Comparison of ENCODE assay signal across 1 cellular context in the genomic region with DNA sequence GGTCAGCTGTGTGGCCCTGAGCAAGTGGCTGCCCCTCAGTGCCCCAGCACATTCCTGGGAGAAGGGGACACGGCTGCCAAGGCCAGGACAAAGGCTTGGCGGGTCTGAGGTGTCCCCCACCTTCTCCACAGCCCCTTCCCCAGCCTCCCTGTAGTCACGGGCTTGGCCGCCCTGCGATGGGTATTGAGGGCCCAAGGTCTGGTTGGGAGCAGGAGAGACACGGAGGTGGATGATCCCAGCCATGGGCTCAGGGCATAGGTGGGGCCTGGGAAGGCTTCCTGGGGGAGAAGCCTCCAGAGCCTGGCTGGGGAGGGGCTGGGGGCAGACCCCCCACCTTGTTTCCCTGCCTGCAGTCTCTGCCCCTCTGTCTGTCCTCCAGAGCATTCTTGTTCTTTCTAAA.
TF ChIP-seq lines count a peak whose summit lies in the region.

No MANE protein-coding gene starts in this region.

TF ChIP-seq in HepG2, 621 proteins besides CTCF, POLR2A, EP300 and RAD21:
- TF ChIP-seq POGZ (CRISPR knock-in tag; IDR thresholded peaks at IDR 0.05) (no peak), ZNF331 (CRISPR knock-in tag; IDR thresholded peaks at IDR 0.05) (no peak)
- TF ChIP-seq, protein P1, sequence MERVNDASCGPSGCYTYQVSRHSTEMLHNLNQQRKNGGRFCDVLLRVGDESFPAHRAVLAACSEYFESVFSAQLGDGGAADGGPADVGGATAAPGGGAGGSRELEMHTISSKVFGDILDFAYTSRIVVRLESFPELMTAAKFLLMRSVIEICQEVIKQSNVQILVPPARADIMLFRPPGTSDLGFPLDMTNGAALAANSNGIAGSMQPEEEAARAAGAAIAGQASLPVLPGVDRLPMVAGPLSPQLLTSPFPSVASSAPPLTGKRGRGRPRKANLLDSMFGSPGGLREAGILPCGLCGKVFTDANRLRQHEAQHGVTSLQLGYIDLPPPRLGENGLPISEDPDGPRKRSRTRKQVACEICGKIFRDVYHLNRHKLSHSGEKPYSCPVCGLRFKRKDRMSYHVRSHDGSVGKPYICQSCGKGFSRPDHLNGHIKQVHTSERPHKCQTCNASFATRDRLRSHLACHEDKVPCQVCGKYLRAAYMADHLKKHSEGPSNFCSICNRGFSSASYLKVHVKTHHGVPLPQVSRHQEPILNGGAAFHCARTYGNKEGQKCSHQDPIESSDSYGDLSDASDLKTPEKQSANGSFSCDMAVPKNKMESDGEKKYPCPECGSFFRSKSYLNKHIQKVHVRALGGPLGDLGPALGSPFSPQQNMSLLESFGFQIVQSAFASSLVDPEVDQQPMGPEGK (CRISPR knock-in tag; IDR thresholded peaks at IDR 0.05), result no peak
- TF ChIP-seq, protein P2, sequence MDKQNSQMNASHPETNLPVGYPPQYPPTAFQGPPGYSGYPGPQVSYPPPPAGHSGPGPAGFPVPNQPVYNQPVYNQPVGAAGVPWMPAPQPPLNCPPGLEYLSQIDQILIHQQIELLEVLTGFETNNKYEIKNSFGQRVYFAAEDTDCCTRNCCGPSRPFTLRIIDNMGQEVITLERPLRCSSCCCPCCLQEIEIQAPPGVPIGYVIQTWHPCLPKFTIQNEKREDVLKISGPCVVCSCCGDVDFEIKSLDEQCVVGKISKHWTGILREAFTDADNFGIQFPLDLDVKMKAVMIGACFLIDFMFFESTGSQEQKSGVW (CRISPR knock-in tag; IDR thresholded peaks at IDR 0.05; ENCODE audit: borderline replicate concordance), result no peak
TF ChIP-seq in HepG2: peak in this region for 0.
